Comparison of ENCODE assay signal across 8 cellular contexts in genomic region chr10:132836832-132837540, GRCh38. TPM values are rescaled to one million over a fixed set of nuclear protein-coding genes. Genes with fewer than 3 reads are reported as not detected.
DNase-seq lines count a peak whose midpoint lies in the region; ATAC-seq and TF ChIP-seq lines count a peak whose summit lies in the region.
"Had no signal": no experiment of that assay in that cellular context is flagged by ENCODE, and none has a peak within 500 bp of the region (broad histone marks: within the 10 kb centered on the region; RNA-seq: fewer than 3 reads in every experiment).

No MANE protein-coding gene starts in this region.

- H3K9me3 ChIP-seq in neutrophil, result peaks cover under 1% of the 10 kb centered on the region
- H3K9me3 ChIP-seq in aorta (ENCODE audit: control insufficient read depth, low read length), result peaks cover 8% of the 10 kb centered on the region

- in situ Hi-C loops in G401 (cut with HindIII; ENCODE audit: low sequenced_read_pairs), result no loop called here

- H3K27me3 ChIP-seq in neutrophil (no peaks in the 10 kb centered on the region), aorta (ENCODE audit: control insufficient read depth in 1 of 2, insufficient read depth in 2 of 2, low read length in 1 of 2) (peaks cover 0 to 2% of the 10 kb centered on the region in 2 donors)

- DNase-seq in G401 (ENCODE audit: low spot score) (peak; percentile 70), LoVo (ENCODE audit: low spot score) (peak; percentile 25), activated T-cell treated with anti-CD3 and anti-CD28 coated beads for 4 hours (peak; percentile 22), fibroblast of villous mesenchyme (ENCODE audit: low read depth) (peak; percentile 26), aorta (peak; percentile 38 to 78)

- TF ChIP-seq CTCF in fibroblast of villous mesenchyme (IDR thresholded peaks at IDR 0.05; ENCODE audit: insufficient read depth, low read depth, low read length), result peak; percentile 80
- TF ChIP-seq CTCF in neutrophil (IDR thresholded peaks at IDR 0.05), result peak; percentile 83

- intact Hi-C loops in aorta (cut with DNase I), result loop anchor here in 1 of 2 donors (5.0 kb wide), 1 partner anchor 290 kb away; no protein-coding TSS in a partner anchor

- 42 to 44% methylated on average over 34 of the region's 34 CpGs for WGBS in aorta, 2 donors

- no peak overlapping the region for H3K27ac ChIP-seq in neutrophil
- H3K27ac ChIP-seq in aorta (ENCODE audit: low read depth in 1 of 2, low read length in 2 of 2), result no peak overlapping the region

- H3K4me3 ChIP-seq in fibroblast of villous mesenchyme (ENCODE audit: low read depth, low read length) (no peak overlapping the region), neutrophil (ENCODE audit: low read depth in 1 of 2, low read length in 1 of 2) (no peak overlapping the region), aorta (ENCODE audit: low read length in 2 of 2) (no peak overlapping the region)

- H3K36me3 ChIP-seq in neutrophil (no peaks in the 10 kb centered on the region), aorta (ENCODE audit: control insufficient read depth in 1 of 2, insufficient read depth in 2 of 2, low read length in 1 of 2) (no peaks in the 10 kb centered on the region)

- no peak for ATAC-seq in aorta (ENCODE audit: low FRiP score)
- no peak for ATAC-seq in GM21367 (IDR thresholded peaks at IDR 0.05; ENCODE audit: unreplicated experiment)

- H3K4me1 ChIP-seq in neutrophil (ENCODE audit: control insufficient read depth in 1 of 2, insufficient read depth in 1 of 2, low read depth in 1 of 2, low read length in 1 of 2) (no peaks in the 10 kb centered on the region), aorta (ENCODE audit: control insufficient read depth in 1 of 2, insufficient read depth in 2 of 2, low read length in 2 of 2) (no peaks in the 10 kb centered on the region)

RNA-seq across cellular contexts. Expression of gene NKX6-2, which starts 51.0 kb away (rescaled TPM):
- total RNA-seq in G401 (2014; rRNA removed; shearing (Covaris generic)), result not detected in 2 replicates
- total RNA-seq in fibroblast of villous mesenchyme, result not detected in 2 replicates
- not detected for total RNA-seq in aorta
- not detected for polyA plus RNA-seq in aorta
- total RNA-seq: subcutaneous adipose tissue had no signal
